In genomic region chr12:54261817-54262402, GRCh38 we compare ENCODE assay signal across 11 cellular contexts.
A peak's percentile ranks its signal among the peaks of the same experiment; 100 is the strongest.
DNase-seq lines count a peak whose midpoint lies in the region; ATAC-seq, FAIRE-seq and TF ChIP-seq lines count a peak whose summit lies in the region.
"Had no signal": no experiment of that assay in that cellular context is flagged by ENCODE, and none has a peak within 500 bp of the region (broad histone marks: within the 10 kb centered on the region; RNA-seq: fewer than 3 reads in every experiment).

No MANE protein-coding gene starts in this region.

- H3K4me1 ChIP-seq in HEK293 (ENCODE audit: control insufficient read depth, insufficient read depth, low read length), result peaks cover 37% of the 10 kb centered on the region
- H3K4me1 ChIP-seq in adipocyte (ENCODE audit: control insufficient read depth, insufficient read depth, low read length), result peaks cover 43% of the 10 kb centered on the region

- H3K27me3 ChIP-seq in adipocyte (replicated peaks; ENCODE audit: control insufficient read depth, insufficient read depth, low read length), result no peaks in the 10 kb centered on the region

- FAIRE-seq in A204.1 (lab: Jason Lieb, UNC), result peak; percentile 93

- H3K9ac ChIP-seq in adipocyte (ENCODE audit: low read length), result peak overlapping the region; percentile 7

- H3K27ac ChIP-seq in HEK293 (ENCODE audit: extremely low read depth, low read depth, low read length), result peak overlapping the region; percentile 26

- DNase-seq in adipocyte (ENCODE audit: low read depth) (peak; percentile 45), kidney tubule cell (ENCODE audit: low spot score) (peak; percentile 35), NCI-H1694 treated with DMSO at 0.1 percent for 48 hours (lab: John Stamatoyannopoulos, UW) (no peak), middle frontal gyrus (ENCODE audit: extremely low spot score, low spot score) (no peak), GM10266 (ENCODE audit: extremely low spot score) (no peak)
- DNase-seq: activated effector memory CD4-positive, alpha-beta T cell treated with Interleukin-2 at 50 U/mL for 16 hours; CD4-positive, alpha-beta memory T cell; cortex of kidney had no signal

- no peak for ATAC-seq in GM19452 (IDR thresholded peaks at IDR 0.05; ENCODE audit: unreplicated experiment)

- TF ChIP-seq CTCF in HEK293 (tag by site-specific recombination; IDR thresholded peaks at IDR 0.05), result no peak
- TF ChIP-seq CTCF in GM10266 (IDR thresholded peaks at IDR 0.05; ENCODE audit: control insufficient read depth, insufficient read depth, low read depth, missing control alignments), result no peak

- POLR2A ChIA-PET in HEK293 (lab: Yijun Ruan, JAX), result interaction anchor here (0.7 to 7.8 kb wide), 6 partner anchors 10 to 27 kb away, joined by 4 to 113 read pairs (median 7); partner anchors contain the start of genes CBX5 and HNRNPA1

- H3K36me3 ChIP-seq in HEK293 (ENCODE audit: control insufficient read depth in 2 of 2, insufficient read depth in 1 of 2, low read length in 2 of 2), result peaks cover 2 to 9% of the 10 kb centered on the region in 2 experiments; a peak in 2 of 3 replicates
- H3K36me3 ChIP-seq in adipocyte (ENCODE audit: control insufficient read depth, insufficient read depth, low read length, severe bottlenecking), result peaks cover 6% of the 10 kb centered on the region

- CTCF ChIA-PET in HEK293 (lab: Yijun Ruan, JAX), result interaction anchor here (0.6 to 1.9 kb wide), 3 partner anchors 10 to 99 kb away, joined by 3 to 6 read pairs (median 4); no protein-coding TSS in a partner anchor

- no peak overlapping the region for H3K4me3 ChIP-seq in HEK293 (ENCODE audit: low read depth, low read length)
- peak overlapping the region; percentile 59 for H3K4me3 ChIP-seq in adipocyte (ENCODE audit: low read length)

- H3K9me3 ChIP-seq in HEK293 (ENCODE audit: control insufficient read depth, insufficient read depth, low read depth, low read length) (no peaks in the 10 kb centered on the region), adipocyte (ENCODE audit: control insufficient read depth, low read length) (no peaks in the 10 kb centered on the region)

TF ChIP-seq in HEK293, 187 proteins besides CTCF, POLR2A, EP300 and RAD21:
- TF ChIP-seq ZXDB (tag by site-specific recombination; IDR thresholded peaks at IDR 0.05) (no peak), ZNF335 (tag by site-specific recombination; conservative IDR thresholded peaks at IDR 0.05) (peak; percentile 37), PRDM10 (tag by site-specific recombination; IDR thresholded peaks at IDR 0.05) (peak; percentile 60), ZBTB44 (tag by site-specific recombination; IDR thresholded peaks at IDR 0.05) (peak; percentile 35; the same call in 1 of the 2 replicates), ZNF501 (tag by site-specific recombination; IDR thresholded peaks at IDR 0.05) (0 out of 2 replicates have a peak, but pooled peaks have one; percentile 25), ZNF571 (tag by site-specific recombination; IDR thresholded peaks at IDR 0.05) (no peak)
- TF ChIP-seq, protein P1, sequence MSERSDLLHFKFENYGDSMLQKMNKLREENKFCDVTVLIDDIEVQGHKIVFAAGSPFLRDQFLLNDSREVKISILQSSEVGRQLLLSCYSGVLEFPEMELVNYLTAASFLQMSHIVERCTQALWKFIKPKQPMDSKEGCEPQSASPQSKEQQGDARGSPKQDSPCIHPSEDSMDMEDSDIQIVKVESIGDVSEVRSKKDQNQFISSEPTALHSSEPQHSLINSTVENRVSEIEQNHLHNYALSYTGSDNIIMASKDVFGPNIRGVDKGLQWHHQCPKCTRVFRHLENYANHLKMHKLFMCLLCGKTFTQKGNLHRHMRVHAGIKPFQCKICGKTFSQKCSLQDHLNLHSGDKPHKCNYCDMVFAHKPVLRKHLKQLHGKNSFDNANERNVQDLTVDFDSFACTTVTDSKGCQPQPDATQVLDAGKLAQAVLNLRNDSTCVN (tag by site-specific recombination; optimal IDR thresholded peaks at IDR 0.05), result peak; percentile 1
- TF ChIP-seq, protein P2, sequence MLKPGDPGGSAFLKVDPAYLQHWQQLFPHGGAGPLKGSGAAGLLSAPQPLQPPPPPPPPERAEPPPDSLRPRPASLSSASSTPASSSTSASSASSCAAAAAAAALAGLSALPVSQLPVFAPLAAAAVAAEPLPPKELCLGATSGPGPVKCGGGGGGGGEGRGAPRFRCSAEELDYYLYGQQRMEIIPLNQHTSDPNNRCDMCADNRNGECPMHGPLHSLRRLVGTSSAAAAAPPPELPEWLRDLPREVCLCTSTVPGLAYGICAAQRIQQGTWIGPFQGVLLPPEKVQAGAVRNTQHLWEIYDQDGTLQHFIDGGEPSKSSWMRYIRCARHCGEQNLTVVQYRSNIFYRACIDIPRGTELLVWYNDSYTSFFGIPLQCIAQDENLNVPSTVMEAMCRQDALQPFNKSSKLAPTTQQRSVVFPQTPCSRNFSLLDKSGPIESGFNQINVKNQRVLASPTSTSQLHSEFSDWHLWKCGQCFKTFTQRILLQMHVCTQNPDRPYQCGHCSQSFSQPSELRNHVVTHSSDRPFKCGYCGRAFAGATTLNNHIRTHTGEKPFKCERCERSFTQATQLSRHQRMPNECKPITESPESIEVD (tag by site-specific recombination; IDR thresholded peaks at IDR 0.05), result peak; percentile 39; the same call in 1 of the 2 replicates

Comparison
In these comparisons a context has a peak if more than half of its experiments do, and no peak if none do; other contexts are left out.
1. DNase-seq: peak in adipocyte (single experiment) and kidney tubule cell (single experiment); none in NCI-H1694 treated with DMSO at 0.1 percent for 48 hours (single experiment), middle frontal gyrus (single experiment) and GM10266 (single experiment).